In the genomic region with DNA sequence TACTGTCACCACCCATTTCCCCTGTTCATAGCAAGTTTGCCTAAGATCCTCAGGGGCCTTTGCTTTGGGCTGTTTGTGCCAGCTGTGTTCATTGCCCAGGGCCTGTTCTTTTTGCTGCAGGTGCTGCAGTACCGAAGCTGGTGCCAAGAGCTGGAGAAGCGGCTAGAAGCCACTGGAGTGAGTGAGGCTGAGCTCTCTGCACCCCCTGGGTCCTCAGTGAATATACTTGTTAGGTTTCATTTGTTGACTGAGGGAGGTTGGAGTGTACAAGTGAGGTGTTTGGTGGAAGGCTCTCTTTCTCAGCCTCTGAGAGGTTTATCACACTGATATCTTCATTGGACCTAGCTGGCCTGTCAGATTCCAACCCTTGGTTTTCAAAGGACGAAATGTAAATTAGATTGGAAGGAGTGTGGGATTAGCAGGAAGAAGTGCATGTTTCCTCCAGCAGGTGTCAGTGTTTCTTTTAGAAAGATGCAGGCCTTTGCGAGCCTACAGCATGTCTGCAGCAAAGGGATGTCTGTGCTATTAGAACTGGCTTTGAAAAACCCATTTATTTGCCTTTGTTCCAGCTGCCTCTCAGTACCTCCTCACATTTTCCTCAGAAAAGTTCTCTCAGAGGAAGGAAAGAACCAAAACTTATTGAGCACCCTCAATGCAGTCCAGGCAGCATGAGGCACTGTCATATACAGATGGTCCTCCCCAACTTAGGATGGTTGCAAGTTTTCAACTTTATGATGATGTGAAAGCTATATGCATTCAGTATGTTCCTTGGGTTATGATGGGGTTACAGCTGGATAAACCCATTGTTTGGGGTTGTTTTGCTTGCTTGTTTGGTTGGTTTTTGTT, we compare ENCODE assay signal across 9 cellular contexts. TPM values are rescaled to one million over a fixed set of nuclear protein-coding genes. Genes with fewer than 3 reads are reported as not detected.
A peak's percentile ranks its signal among the peaks of the same experiment; 100 is the strongest.
DNase-seq lines count a peak whose midpoint lies in the region; ATAC-seq and TF ChIP-seq lines count a peak whose summit lies in the region.
"Had no signal": no experiment of that assay in that cellular context is flagged by ENCODE, and none has a peak within 500 bp of the region (broad histone marks: within the 10 kb centered on the region; RNA-seq: fewer than 3 reads in every experiment).

No MANE protein-coding gene starts in this region.

- CTCF ChIA-PET in Panc1 (lab: Charles Lee): interaction anchor here (0.5 to 0.8 kb wide), 4 partner anchors 47 to 373 kb away, joined by 3 to 5 read pairs (median 3); no protein-coding TSS in a partner anchor

- TF ChIP-seq CTCF in DND-41 (IDR thresholded peaks at IDR 0.05; ENCODE audit: borderline replicate concordance, extremely low read depth, low read length, poor library complexity, severe bottlenecking): peak; percentile 98
- TF ChIP-seq CTCF in KMS-11 (conservative IDR thresholded peaks at IDR 0.05; ENCODE audit: low read depth, low read length): peak; percentile 97
- TF ChIP-seq CTCF in Panc1 (IDR thresholded peaks at IDR 0.05): peak; percentile 87
- TF ChIP-seq CTCF in foreskin fibroblast (IDR thresholded peaks at IDR 0.05; ENCODE audit: low read depth, low read length): peak; percentile 69

- H3K27me3 Mint-ChIP-seq in activated T-helper 17 cell treated with anti-CD3 and anti-CD28 coated beads, Interleukin-2, amount 50 U/mL, for 72 hours: no peaks in the 10 kb centered on the region
- H3K27me3 Mint-ChIP-seq: activated naive CD4-positive, alpha-beta T cell treated with anti-CD3 and anti-CD28 coated beads, Interleukin-2, amount 50 U/mL, for 24 hours had no signal

- no TSS peak for BruUV-seq in Panc1 (replicated peaks; lab: Mats Ljungman, UMichigan)

- H3K4me1 ChIP-seq in DND-41 (ENCODE audit: insufficient read depth, low read length) (no peaks in the 10 kb centered on the region), KMS-11 (ENCODE audit: low read depth, poor library complexity, severe bottlenecking) (no peaks in the 10 kb centered on the region), Panc1 (ENCODE audit: control insufficient read depth, insufficient read depth, low read length) (peaks cover 3% of the 10 kb centered on the region; the same call in 1 of the 2 replicates), aorta (ENCODE audit: control insufficient read depth in 1 of 2, insufficient read depth in 2 of 2, low read length in 2 of 2) (no peaks in the 10 kb centered on the region)

- H3K79me2 ChIP-seq in DND-41 (ENCODE audit: insufficient read depth, low read length) (peaks cover 24% of the 10 kb centered on the region), KMS-11 (ENCODE audit: insufficient read depth, low read depth) (no peaks in the 10 kb centered on the region)

- H2AFZ ChIP-seq in DND-41 (ENCODE audit: low read depth, low read length) (no peak overlapping the region), KMS-11 (ENCODE audit: low read depth) (no peak overlapping the region)

- POLR2A ChIA-PET in Panc1 (lab: Charles Lee): no interaction called here

- in situ Hi-C loops in Panc1 (cut with HindIII; ENCODE audit: low pct_unique_long_range_greater_than_20kb, low sequenced_read_pairs): no loop called here

- 34 to 41% methylated on average over 4 of the region's 4 CpGs for WGBS in aorta, 2 donors

- H3K27ac ChIP-seq in DND-41 (ENCODE audit: low read length) (peak overlapping the region; percentile 3; the same call in 1 of the 2 replicates), KMS-11 (no peak overlapping the region; the same call in 1 of the 2 replicates), Panc1 (ENCODE audit: low read length) (no peak overlapping the region), aorta (ENCODE audit: low read depth in 1 of 2, low read length in 2 of 2) (no peak overlapping the region)

- H3K36me3 Mint-ChIP-seq in activated T-helper 17 cell treated with anti-CD3 and anti-CD28 coated beads, Interleukin-2, amount 50 U/mL, for 72 hours (ENCODE audit: low read depth): peaks cover 68% of the 10 kb centered on the region

- H3K4me1 Mint-ChIP-seq in activated T-helper 17 cell treated with anti-CD3 and anti-CD28 coated beads, Interleukin-2, amount 50 U/mL, for 72 hours: no peaks in the 10 kb centered on the region

- H3K9me3 Mint-ChIP-seq in activated T-helper 17 cell treated with anti-CD3 and anti-CD28 coated beads, Interleukin-2, amount 50 U/mL, for 72 hours: no peaks in the 10 kb centered on the region
- H3K9me3 Mint-ChIP-seq: activated naive CD4-positive, alpha-beta T cell treated with anti-CD3 and anti-CD28 coated beads, Interleukin-2, amount 50 U/mL, for 24 hours had no signal

- DNase-seq in DND-41: peak; percentile 74
- DNase-seq in Panc1 (ENCODE audit: low read depth, low spot score): peak; percentile 45
- peak; percentile 52 to 83 for DNase-seq in foreskin fibroblast
- peak; percentile 16 for DNase-seq in occipital lobe (lab: John Stamatoyannopoulos, UW)
- DNase-seq in aorta: no peak

- H3K9me3 ChIP-seq in DND-41 (ENCODE audit: insufficient read depth, low read length, severe bottlenecking) (no peaks in the 10 kb centered on the region), Panc1 (ENCODE audit: control insufficient read depth, insufficient read depth, low read depth, low read length) (no peaks in the 10 kb centered on the region), aorta (ENCODE audit: control insufficient read depth, low read length) (no peaks in the 10 kb centered on the region)

- ATAC-seq in DND-41 (ENCODE audit: insufficient read depth, low read depth): peak; percentile 96
- ATAC-seq in Panc1: peak; percentile 88
- peak; percentile 78 for ATAC-seq in activated T-helper 17 cell treated with anti-CD3 and anti-CD28 coated beads, Interleukin-2, amount 50 U/mL, for 72 hours (replicated peaks)
- ATAC-seq in aorta (ENCODE audit: low FRiP score): peak; percentile 60
- no peak for ATAC-seq in HG03175 (IDR thresholded peaks at IDR 0.05; ENCODE audit: unreplicated experiment)

- H3K4me2 ChIP-seq in DND-41 (ENCODE audit: insufficient read depth, low read length) (no peak overlapping the region), KMS-11 (no peak overlapping the region)

- H3K27me3 ChIP-seq in DND-41 (ENCODE audit: insufficient read depth, low read length, poor library complexity): no peaks in the 10 kb centered on the region
- H3K27me3 ChIP-seq in KMS-11 (ENCODE audit: insufficient read depth, low read depth): no peaks in the 10 kb centered on the region
- H3K27me3 ChIP-seq in Panc1 (ENCODE audit: control insufficient read depth, insufficient read depth, low read length): no peaks in the 10 kb centered on the region
- no peaks in the 10 kb centered on the region for H3K27me3 ChIP-seq in aorta (ENCODE audit: control insufficient read depth in 1 of 2, insufficient read depth in 2 of 2, low read length in 1 of 2)

- peaks cover 85% of the 10 kb centered on the region for H3K36me3 ChIP-seq in DND-41 (ENCODE audit: insufficient read depth, low read length)
- H3K36me3 ChIP-seq in KMS-11 (ENCODE audit: insufficient read depth): no peaks in the 10 kb centered on the region
- H3K36me3 ChIP-seq in Panc1 (ENCODE audit: control insufficient read depth, insufficient read depth, low read length): peaks cover 7% of the 10 kb centered on the region; the same call in 1 of the 2 replicates
- peaks cover 5 to 10% of the 10 kb centered on the region in 2 donors for H3K36me3 ChIP-seq in aorta (ENCODE audit: control insufficient read depth in 1 of 2, insufficient read depth in 2 of 2, low read length in 1 of 2)

- H4K20me1 ChIP-seq in DND-41 (ENCODE audit: insufficient read depth, low read length) (peaks cover 9% of the 10 kb centered on the region), KMS-11 (ENCODE audit: insufficient read depth) (no peaks in the 10 kb centered on the region)

- H3K9ac ChIP-seq in DND-41 (ENCODE audit: low read depth, low read length) (no peak overlapping the region), KMS-11 (no peak overlapping the region)

- intact Hi-C loops in Panc1 (cut with micrococcal nuclease; ENCODE audit: unreplicated experiment): no loop called here
- intact Hi-C loops in aorta (cut with DNase I): loop anchor here (5.0 to 10.0 kb wide), 4 partner anchors 139 to 441 kb away; partner anchors contain the start of genes NFS1 (in 1 of the 2) and ROMO1 (in 1 of the 2)

- H3K4me3 Mint-ChIP-seq in activated T-helper 17 cell treated with anti-CD3 and anti-CD28 coated beads, Interleukin-2, amount 50 U/mL, for 72 hours: no peak overlapping the region
- H3K4me3 Mint-ChIP-seq: activated naive CD4-positive, alpha-beta T cell treated with anti-CD3 and anti-CD28 coated beads, Interleukin-2, amount 50 U/mL, for 24 hours had no signal

- H3K4me3 ChIP-seq in DND-41 (ENCODE audit: low read depth in 1 of 2, low read length in 2 of 2): no peak overlapping the region
- H3K4me3 ChIP-seq in KMS-11 (IDR thresholded peaks at IDR 0.05; ENCODE audit: insufficient read depth, low read depth, low read length): no peak overlapping the region
- no peak overlapping the region for H3K4me3 ChIP-seq in Panc1 (ENCODE audit: low read depth in 2 of 2, low read length in 2 of 2)
- no peak overlapping the region for H3K4me3 ChIP-seq in foreskin fibroblast (ENCODE audit: low read depth in 1 of 2, low read length in 2 of 2)
- no peak overlapping the region for H3K4me3 ChIP-seq in aorta (ENCODE audit: low read length in 2 of 2)

- no peak overlapping the region for H3K27ac Mint-ChIP-seq in activated T-helper 17 cell treated with anti-CD3 and anti-CD28 coated beads, Interleukin-2, amount 50 U/mL, for 72 hours
- H3K27ac Mint-ChIP-seq: activated naive CD4-positive, alpha-beta T cell treated with anti-CD3 and anti-CD28 coated beads, Interleukin-2, amount 50 U/mL, for 24 hours had no signal

RNA-seq across cellular contexts. Expression of gene CEP250, which starts 8.3 kb away (rescaled TPM):
- total RNA-seq in Panc1 (2021; ENCODE audit: unreplicated experiment): 82.5 TPM
- 61.0 TPM for polyA plus RNA-seq in Panc1 (2012; ENCODE audit: insufficient read length)
- total RNA-seq in activated T-helper 17 cell treated with anti-CD3 and anti-CD28 coated beads, Interleukin-2, amount 50 U/mL, for 72 hours: 10 to 100 TPM; 77.8 to 88.3 TPM
- total RNA-seq in occipital lobe: 21.8 TPM
- 10 to 100 TPM; 21.9 to 32.5 TPM for total RNA-seq in aorta
- 10 to 100 TPM; 16.2 to 17.9 TPM for polyA plus RNA-seq in aorta

RNA-seq across cellular contexts. Expression of gene GDF5, which starts 25.6 kb away (rescaled TPM):
- 0.26 TPM for total RNA-seq in Panc1 (2021; ENCODE audit: unreplicated experiment)
- 0.24 TPM for polyA plus RNA-seq in Panc1 (2012; ENCODE audit: insufficient read length)
- total RNA-seq in activated T-helper 17 cell treated with anti-CD3 and anti-CD28 coated beads, Interleukin-2, amount 50 U/mL, for 72 hours: not detected
- 0.62 TPM for total RNA-seq in occipital lobe
- total RNA-seq in aorta: under 1 TPM; 0.42 to 0.57 TPM
- polyA plus RNA-seq in aorta: under 1 TPM in 1 of 2 donors, not detected in 1; 0.41 TPM

RNA-seq across cellular contexts. Expression of gene UQCC1, which starts 51.9 kb away (rescaled TPM):
- total RNA-seq in Panc1 (2021; ENCODE audit: unreplicated experiment) (58.6 TPM), occipital lobe (28.5 TPM), aorta (10 to 100 TPM; 38.6 to 42.9 TPM)
- polyA plus RNA-seq in Panc1 (2012; ENCODE audit: insufficient read length): 37.5 TPM
- 10 to 100 TPM; 76.3 to 79.3 TPM for total RNA-seq in activated T-helper 17 cell treated with anti-CD3 and anti-CD28 coated beads, Interleukin-2, amount 50 U/mL, for 72 hours
- 10 to 100 TPM; 10.8 to 26.8 TPM for polyA plus RNA-seq in aorta

Comparison
In these comparisons a context has a peak if more than half of its experiments do, and no peak if none do; other contexts are left out.
1. DNase-seq: peak in DND-41 (single experiment), Panc1 (single experiment), foreskin fibroblast (2 of 2) and occipital lobe (single experiment); none in aorta (0 of 2).
2. Peak in every context shown above with its lines, with median percentiles within 50 percentile points of each other: CTCF ChIP-seq.